Comparison of ENCODE assay signal across 1 cellular context in genomic region chr2:164044637-164045036, GRCh38.
TF ChIP-seq lines count a peak whose summit lies in the region.

No MANE protein-coding gene starts in this region.

TF ChIP-seq in GM23338, 12 proteins besides CTCF, POLR2A, EP300 and RAD21 (continued from another document):
- TF ChIP-seq ZNF462 (CRISPR knock-in tag; IDR thresholded peaks at IDR 0.05) = no peak
- TF ChIP-seq ZNF114 (CRISPR knock-in tag; IDR thresholded peaks at IDR 0.05) = no peak
- no peak for TF ChIP-seq JUNB (IDR thresholded peaks at IDR 0.05; ENCODE audit: unreplicated experiment)
- no peak for TF ChIP-seq ETS1 (IDR thresholded peaks at IDR 0.05)
- no peak for TF ChIP-seq POLR2AphosphoS5 (IDR thresholded peaks at IDR 0.05; ENCODE audit: low read depth)
- no peak for TF ChIP-seq CREB1 (CRISPR knock-in tag; IDR thresholded peaks at IDR 0.05; ENCODE audit: low read depth)
